ENCODE assay signal across 8 cellular contexts in the genomic region with DNA sequence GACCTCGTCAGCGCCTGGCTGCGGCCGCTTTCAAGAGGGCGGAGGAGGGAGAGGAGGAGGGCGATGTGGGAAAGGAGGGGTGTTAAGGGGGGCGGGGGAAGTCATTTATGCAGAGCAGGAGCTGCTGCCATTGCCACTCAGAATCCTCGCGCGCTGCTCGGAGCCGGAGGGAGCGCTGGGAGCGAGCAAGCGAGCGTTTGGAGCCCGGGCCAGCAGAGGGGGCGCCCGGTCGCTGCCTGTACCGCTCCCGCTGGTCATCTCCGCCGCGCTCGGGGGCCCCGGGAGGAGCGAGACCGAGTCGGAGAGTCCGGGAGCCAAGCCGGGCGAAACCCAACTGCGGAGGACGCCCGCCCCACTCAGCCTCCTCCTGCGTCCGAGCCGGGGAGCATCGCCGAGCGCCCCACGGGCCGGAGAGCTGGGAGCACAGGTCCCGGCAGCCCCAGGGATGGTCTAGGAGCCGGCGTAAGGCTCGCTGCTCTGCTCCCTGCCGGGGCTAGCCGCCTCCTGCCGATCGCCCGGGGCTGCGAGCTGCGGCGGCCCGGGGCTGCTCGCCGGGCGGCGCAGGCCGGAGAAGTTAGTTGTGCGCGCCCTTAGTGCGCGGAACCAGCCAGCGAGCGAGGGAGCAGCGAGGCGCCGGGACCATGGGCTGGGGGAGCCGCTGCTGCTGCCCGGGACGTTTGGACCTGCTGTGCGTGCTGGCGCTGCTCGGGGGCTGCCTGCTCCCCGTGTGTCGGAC. TPM values are rescaled to one million over a fixed set of nuclear protein-coding genes. Genes with fewer than 3 reads are reported as not detected.
DNase-seq lines count a peak whose midpoint lies in the region; ATAC-seq and TF ChIP-seq lines count a peak whose summit lies in the region.

TSS of gene PCSK5 (plus strand) at position 133 of the 736 bp plus-strand sequence. CDS start at position 642, 509 bp downstream.

- no peaks in the 10 kb centered on the region for H3K9me3 ChIP-seq in SK-N-MC (ENCODE audit: low read depth, low read length)

- H3K4me3 Mint-ChIP-seq in activated naive CD8-positive, alpha-beta T cell = peak within 1 kb of the TSS; percentile 96

- peak; percentile 66 for DNase-seq in COLO668 (lab: John Stamatoyannopoulos, UW; ENCODE audit: unreplicated experiment)
- DNase-seq in Kasumi-1 (lab: John Stamatoyannopoulos, UW) = peak; percentile 88 to 89
- peak; percentile 37 for DNase-seq in SK-N-MC (ENCODE audit: low read depth, low spot score)
- DNase-seq in glomerular endothelial cell (ENCODE audit: extremely low read depth, low read depth, low spot score) = no peak
- DNase-seq in occipital lobe (lab: John Stamatoyannopoulos, UW) = peak; percentile 85

- H3K9ac ChIP-seq in SK-N-MC (ENCODE audit: insufficient read length) = peak within 1 kb of the TSS; percentile 69

- H3K36me3 ChIP-seq in SK-N-MC (ENCODE audit: insufficient read depth, low read length) = no peaks in the 10 kb centered on the region

- ATAC-seq in GM21723 (IDR thresholded peaks at IDR 0.05; ENCODE audit: unreplicated experiment) = peak; percentile 79

- no peaks in the 10 kb centered on the region for H3K9me3 Mint-ChIP-seq in activated naive CD8-positive, alpha-beta T cell (ENCODE audit: low read depth)

- peak within 1 kb of the TSS; percentile 77 for H3K27ac Mint-ChIP-seq in activated naive CD8-positive, alpha-beta T cell

- H3K4me1 Mint-ChIP-seq in activated naive CD8-positive, alpha-beta T cell (ENCODE audit: low read depth) = peaks cover 50% of the 10 kb centered on the region

- no peaks in the 10 kb centered on the region for H3K27me3 Mint-ChIP-seq in activated naive CD8-positive, alpha-beta T cell

- peak within 1 kb of the TSS; percentile 86 for H3K4me3 ChIP-seq in SK-N-MC

- no peak for TF ChIP-seq CTCF in subcutaneous adipose tissue (IDR thresholded peaks at IDR 0.05; ENCODE audit: low read depth)

- peak within 1 kb of the TSS; percentile 11; the same call in 1 of the 2 replicates for H3K27ac ChIP-seq in SK-N-MC

- no peaks in the 10 kb centered on the region for H3K36me3 Mint-ChIP-seq in activated naive CD8-positive, alpha-beta T cell

RNA-seq across cellular contexts. Expression of gene PCSK5, which starts in this region (rescaled TPM):
- total RNA-seq in glomerular endothelial cell = 21.3 and 25.5 TPM in 2 replicates
- 16.5 TPM for total RNA-seq in occipital lobe
- 10 to 100 TPM; 18.4 to 36.4 (median 20.1) TPM for total RNA-seq in subcutaneous adipose tissue
